2 cellular contexts compared by ENCODE assay signal in genomic region chr18:22347624-22348511, GRCh38.
TF ChIP-seq lines count a peak whose summit lies in the region.

No MANE protein-coding gene starts in this region.

TF ChIP-seq in A549, 52 proteins besides CTCF, POLR2A, EP300 and RAD21:
- no peak for TF ChIP-seq HDAC2 (IDR thresholded peaks at IDR 0.05)
- TF ChIP-seq JUN (IDR thresholded peaks at IDR 0.05), result no peak
- TF ChIP-seq SREBF2 (IDR thresholded peaks at IDR 0.05), result no peak

TF ChIP-seq in H1, 55 proteins besides CTCF, POLR2A, EP300 and RAD21:
- TF ChIP-seq RNF2 (IDR thresholded peaks at IDR 0.05; ENCODE audit: borderline replicate concordance, low read depth, low read length, missing control alignments, poor library complexity, severe bottlenecking), result peak; percentile 52
- TF ChIP-seq SUZ12 (IDR thresholded peaks at IDR 0.05; ENCODE audit: low read length), result peak; percentile 23; the same call in 1 of the 2 replicates
- TF ChIP-seq SP4 (IDR thresholded peaks at IDR 0.05; ENCODE audit: low read length), result no peak
